15 cellular contexts compared by ENCODE assay signal in the genomic region with DNA sequence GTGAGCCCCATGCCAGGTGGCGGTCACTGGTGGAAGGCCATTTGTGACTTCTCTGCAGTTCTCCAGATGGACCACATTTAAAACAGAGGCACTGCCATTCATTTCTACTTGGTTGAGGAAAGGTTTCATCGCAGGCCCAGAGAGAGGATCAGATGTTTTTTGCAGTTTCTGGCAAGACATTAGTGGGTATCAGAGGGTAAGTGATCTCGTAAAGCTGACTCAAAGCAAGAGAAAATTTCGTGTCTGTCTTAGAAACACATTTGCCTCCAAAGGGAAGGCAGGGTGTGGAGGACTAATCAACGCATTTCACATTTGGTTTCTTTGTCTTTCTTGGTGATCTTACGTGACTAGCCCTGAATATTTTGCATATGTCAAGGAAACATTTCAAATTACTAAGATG.
A peak's percentile ranks its signal among the peaks of the same experiment; 100 is the strongest.
DNase-seq lines count a peak whose midpoint lies in the region; ATAC-seq and TF ChIP-seq lines count a peak whose summit lies in the region.
"Had no signal": no experiment of that assay in that cellular context is flagged by ENCODE, and none has a peak within 500 bp of the region (broad histone marks: within the 10 kb centered on the region; RNA-seq: fewer than 3 reads in every experiment).

No MANE protein-coding gene starts in this region.

- DNase-seq in GM10266 (ENCODE audit: extremely low spot score) (peak; percentile 51), middle frontal gyrus (ENCODE audit: extremely low spot score, low spot score) (no peak), DMS 273 (lab: John Stamatoyannopoulos, UW; ENCODE audit: unreplicated experiment) (no peak), DMS153 (lab: John Stamatoyannopoulos, UW) (no peak), CD1c-positive myeloid dendritic cell (ENCODE audit: extremely low spot score) (no peak)
- DNase-seq: activated CD4-positive, alpha-beta T cell treated with anti-CD3 and anti-CD28 coated beads, Interleukin-2, amount 10 ng/mL, durations not matched to agents 7 days and 5 days; DMS79 treated with DMSO at 0.1 percent for 48 hours; effector CD4-positive, alpha-beta T cell; H9; pancreas; small intestine; stomach had no signal

- peaks cover 35% of the 10 kb centered on the region for H3K4me1 Mint-ChIP-seq in activated T-helper 17 cell treated with anti-CD3 and anti-CD28 coated beads, Interleukin-2, amount 50 U/mL, for 72 hours

- no peak for TF ChIP-seq CTCF in GM10266 (IDR thresholded peaks at IDR 0.05; ENCODE audit: control insufficient read depth, insufficient read depth, low read depth, missing control alignments)

- ATAC-seq in GM18858 (IDR thresholded peaks at IDR 0.05; ENCODE audit: unreplicated experiment) = peak; percentile 74
- ATAC-seq in HG02870 (IDR thresholded peaks at IDR 0.05; ENCODE audit: unreplicated experiment) = peak; percentile 78
- peak; percentile 68 for ATAC-seq in activated T-helper 17 cell treated with anti-CD3 and anti-CD28 coated beads, Interleukin-2, amount 50 U/mL, for 72 hours (replicated peaks)
- ATAC-seq: pancreas had no signal

- peaks cover 39% of the 10 kb centered on the region for H3K36me3 Mint-ChIP-seq in activated T-helper 17 cell treated with anti-CD3 and anti-CD28 coated beads, Interleukin-2, amount 50 U/mL, for 72 hours (ENCODE audit: low read depth)

- H3K9me3 Mint-ChIP-seq in activated T-helper 17 cell treated with anti-CD3 and anti-CD28 coated beads, Interleukin-2, amount 50 U/mL, for 72 hours = no peaks in the 10 kb centered on the region
- H3K9me3 Mint-ChIP-seq: H9 had no signal

- H3K27me3 Mint-ChIP-seq in activated T-helper 17 cell treated with anti-CD3 and anti-CD28 coated beads, Interleukin-2, amount 50 U/mL, for 72 hours = no peaks in the 10 kb centered on the region
- H3K27me3 Mint-ChIP-seq: activated CD4-positive, alpha-beta T cell treated with anti-CD3 and anti-CD28 coated beads, Interleukin-2, amount 10 ng/mL, durations not matched to agents 7 days and 5 days had no signal

- H3K27ac Mint-ChIP-seq in activated T-helper 17 cell treated with anti-CD3 and anti-CD28 coated beads, Interleukin-2, amount 50 U/mL, for 72 hours = peak overlapping the region; percentile 93
- H3K27ac Mint-ChIP-seq: activated CD4-positive, alpha-beta T cell treated with anti-CD3 and anti-CD28 coated beads, Interleukin-2, amount 10 ng/mL, durations not matched to agents 7 days and 5 days; H9 had no signal

- H3K4me3 Mint-ChIP-seq in activated T-helper 17 cell treated with anti-CD3 and anti-CD28 coated beads, Interleukin-2, amount 50 U/mL, for 72 hours = peak overlapping the region; percentile 61
- H3K4me3 Mint-ChIP-seq: activated CD4-positive, alpha-beta T cell treated with anti-CD3 and anti-CD28 coated beads, Interleukin-2, amount 10 ng/mL, durations not matched to agents 7 days and 5 days; H9 had no signal
